In genomic region chr6:75611702-75612375, GRCh38 we compare ENCODE assay signal across 9 cellular contexts. TPM values are rescaled to one million over a fixed set of nuclear protein-coding genes. Genes with fewer than 3 reads are reported as not detected.
DNase-seq lines count a peak whose midpoint lies in the region; ATAC-seq and TF ChIP-seq lines count a peak whose summit lies in the region.
"Had no signal": no experiment of that assay in that cellular context is flagged by ENCODE, and none has a peak within 500 bp of the region (broad histone marks: within the 10 kb centered on the region; RNA-seq: fewer than 3 reads in every experiment).

No MANE protein-coding gene starts in this region.

- no peaks in the 10 kb centered on the region for H3K27me3 ChIP-seq in sigmoid colon

- peak overlapping the region; percentile 62 for H3K4me3 Mint-ChIP-seq in activated CD8-positive, alpha-beta memory T cell treated with anti-CD3 and anti-CD28 coated beads, Interleukin-2, amount 10 ng/mL, durations not matched to agents 7 days and 5 days

- ATAC-seq in HG02759 (IDR thresholded peaks at IDR 0.05; ENCODE audit: unreplicated experiment) (peak; percentile 62), HG03280 (IDR thresholded peaks at IDR 0.05; ENCODE audit: unreplicated experiment) (no peak)
- peak; percentile 62 for ATAC-seq in activated CD8-positive, alpha-beta memory T cell treated with anti-CD3 and anti-CD28 coated beads, Interleukin-2, amount 10 ng/mL, durations not matched to agents 7 days and 5 days

- H3K9me3 Mint-ChIP-seq in activated CD8-positive, alpha-beta memory T cell treated with anti-CD3 and anti-CD28 coated beads, Interleukin-2, amount 10 ng/mL, durations not matched to agents 7 days and 5 days (ENCODE audit: low read depth) = no peaks in the 10 kb centered on the region

- H3K27ac Mint-ChIP-seq in activated CD8-positive, alpha-beta memory T cell treated with anti-CD3 and anti-CD28 coated beads, Interleukin-2, amount 10 ng/mL, durations not matched to agents 7 days and 5 days = peak overlapping the region; percentile 87

- CTCF ChIA-PET in activated CD8-positive, alpha-beta memory T cell treated with anti-CD3 and anti-CD28 coated beads, Interleukin-2, amount 10 ng/mL, durations not matched to agents 7 days and 5 days (lab: Charles Lee) = interaction anchor here (1.7 kb wide), 1 partner anchor 9 kb away, joined by 15 read pairs; the partner anchor contains the start of gene SENP6

- H3K4me3 ChIP-seq in sigmoid colon = no peak overlapping the region

- WGBS in sigmoid colon, 2 donors = 79 to 80% methylated on average over 5 of the region's 5 CpGs

- DNase-seq in EH (ENCODE audit: low read depth) (peak; percentile 9), sigmoid colon (no peak), NCI-H2029 treated with DMSO at 0.1 percent for 48 hours (lab: John Stamatoyannopoulos, UW) (no peak), GDM1 (lab: John Stamatoyannopoulos, UW) (no peak), hippocampal formation (lab: John Stamatoyannopoulos, UW) (no peak)
- peak; percentile 70 for DNase-seq in activated CD8-positive, alpha-beta memory T cell treated with anti-CD3 and anti-CD28 coated beads, Interleukin-2, amount 10 ng/mL, durations not matched to agents 7 days and 5 days
- DNase-seq: Right ventricle myocardium superior had no signal

- peaks cover 78% of the 10 kb centered on the region for H3K4me1 Mint-ChIP-seq in activated CD8-positive, alpha-beta memory T cell treated with anti-CD3 and anti-CD28 coated beads, Interleukin-2, amount 10 ng/mL, durations not matched to agents 7 days and 5 days

- no peak for TF ChIP-seq CTCF in sigmoid colon (IDR thresholded peaks at IDR 0.05)

- TF ChIP-seq POLR2A in sigmoid colon (IDR thresholded peaks at IDR 0.05) = no peak

- peaks cover 0 to 91% (median 81%) of the 10 kb centered on the region in 4 donors for H3K4me1 ChIP-seq in sigmoid colon

- peaks cover 12% of the 10 kb centered on the region for H3K36me3 Mint-ChIP-seq in activated CD8-positive, alpha-beta memory T cell treated with anti-CD3 and anti-CD28 coated beads, Interleukin-2, amount 10 ng/mL, durations not matched to agents 7 days and 5 days

- no peaks in the 10 kb centered on the region for H3K9me3 ChIP-seq in sigmoid colon

- H3K36me3 ChIP-seq in sigmoid colon = no peaks in the 10 kb centered on the region

- intact Hi-C loops in sigmoid colon (cut with DNase I) = no loop called here

- TF ChIP-seq EP300 in sigmoid colon (IDR thresholded peaks at IDR 0.05) = no peak

- H3K27ac ChIP-seq in sigmoid colon = peak overlapping the region; percentile 19 to 98 (median 58)

- H3K27me3 Mint-ChIP-seq in activated CD8-positive, alpha-beta memory T cell treated with anti-CD3 and anti-CD28 coated beads, Interleukin-2, amount 10 ng/mL, durations not matched to agents 7 days and 5 days = no peaks in the 10 kb centered on the region

RNA-seq across cellular contexts. Expression of gene SENP6, which starts 10.2 kb away (rescaled TPM):
- total RNA-seq in activated CD8-positive, alpha-beta memory T cell treated with anti-CD3 and anti-CD28 coated beads, Interleukin-2, amount 10 ng/mL, durations not matched to agents 7 days and 5 days = 10 to 100 TPM; 79.2 to 80.4 TPM
- total RNA-seq in sigmoid colon = 100 to 1,000 TPM; 122 to 157 (median 148) TPM
- 10 to 100 TPM; 18.0 to 31.8 (median 24.5) TPM for polyA plus RNA-seq in sigmoid colon

Comparison
In these comparisons a context has a peak if more than half of its experiments do, and no peak if none do; other contexts are left out.
1. DNase-seq: peak in EH (single experiment) and activated CD8-positive, alpha-beta memory T cell treated with anti-CD3 and anti-CD28 coated beads, Interleukin-2, amount 10 ng/mL, durations not matched to agents 7 days and 5 days (single experiment); none in sigmoid colon (single experiment), NCI-H2029 treated with DMSO at 0.1 percent for 48 hours (single experiment), GDM1 (single experiment) and hippocampal formation (0 of 2).